ENCODE assay signal across 7 cellular contexts in genomic region chr7:20836424-20836823, GRCh38.
ATAC-seq lines count a peak whose summit lies in the region.

No MANE protein-coding gene starts in this region.

- ATAC-seq in GM18520 (IDR thresholded peaks at IDR 0.05; ENCODE audit: unreplicated experiment) (peak; percentile 41), GM19372 (IDR thresholded peaks at IDR 0.05; ENCODE audit: low read depth, unreplicated experiment) (peak; percentile 67), GM21423 (IDR thresholded peaks at IDR 0.05; ENCODE audit: unreplicated experiment) (peak; percentile 83), HG02588 (IDR thresholded peaks at IDR 0.05; ENCODE audit: unreplicated experiment) (peak; percentile 61), HG02973 (IDR thresholded peaks at IDR 0.05; ENCODE audit: unreplicated experiment) (peak; percentile 73), HG03175 (IDR thresholded peaks at IDR 0.05; ENCODE audit: unreplicated experiment) (peak; percentile 74), HG03565 (IDR thresholded peaks at IDR 0.05; ENCODE audit: unreplicated experiment) (peak; percentile 59)

Comparison
In these comparisons a context has a peak if more than half of its experiments do, and no peak if none do; other contexts are left out.
1. Peak in every context shown above with its lines: ATAC-seq.